In genomic region chr22:37100589-37101127, GRCh38 we compare ENCODE assay signal across 24 cellular contexts. TPM values are rescaled to one million over a fixed set of nuclear protein-coding genes. Genes with fewer than 3 reads are reported as not detected.
A peak's percentile ranks its signal among the peaks of the same experiment; 100 is the strongest.
DNase-seq lines count a peak whose midpoint lies in the region; ATAC-seq and TF ChIP-seq lines count a peak whose summit lies in the region.
"Had no signal": no experiment of that assay in that cellular context is flagged by ENCODE, and none has a peak within 500 bp of the region (broad histone marks: within the 10 kb centered on the region; RNA-seq: fewer than 3 reads in every experiment).

No MANE protein-coding gene starts in this region.

- no peak overlapping the region for H3K27ac Mint-ChIP-seq in activated CD4-positive, alpha-beta T cell treated with anti-CD3 and anti-CD28 coated beads for 36 hours
- no peak overlapping the region for H3K27ac Mint-ChIP-seq in natural killer cell
- H3K27ac Mint-ChIP-seq: activated T-cell treated with anti-CD3 and anti-CD28 coated beads, Interleukin-2, amount 50 U/mL, for 72 hours; CD4-positive, alpha-beta T cell had no signal

- no peaks in the 10 kb centered on the region for H3K27me3 ChIP-seq in colonic mucosa
- peaks cover 0 to 55% of the 10 kb centered on the region in 2 donors for H3K27me3 ChIP-seq in tibial nerve
- H3K27me3 ChIP-seq: pancreas had no signal

- DNase-seq in activated CD4-positive, alpha-beta T cell treated with anti-CD3 and anti-CD28 coated beads for 36 hours, result no peak
- DNase-seq in activated CD4-positive, alpha-beta T cell treated with anti-CD3 and anti-CD28 coated beads for 1 hour, result no peak
- DNase-seq in HuH-7 (ENCODE audit: low spot score) (peak; percentile 49), colonic mucosa (peak; percentile 52), natural killer cell (no peak), OCI-LY7 (ENCODE audit: low spot score) (no peak), tibial nerve (ENCODE audit: low spot score in 2 of 2) (no peak)
- peak; percentile 38 for DNase-seq in stimulated activated CD8-positive, alpha-beta memory T cell treated with anti-CD3 and anti-CD28 coated beads, Interleukin-4, amount 100 ng/mL, for 48 hours
- DNase-seq: activated CD4-positive, alpha-beta T cell treated with anti-CD3 and anti-CD28 coated beads, Interleukin-2, amount 50 U/mL, for 4 hours; aorta; CD4-positive, alpha-beta T cell; cerebellar nuclear complex; DND-41; GOT3; hypothalamus; kidney glomerular epithelial cell; midbrain; NCI-H1436 treated with DMSO at 0.1 percent for 48 hours; pancreas had no signal

- H3K4me3 ChIP-seq in colonic mucosa, result no peak overlapping the region
- H3K4me3 ChIP-seq in OCI-LY7 (ENCODE audit: low read depth, low read length, poor library complexity, severe bottlenecking), result no peak overlapping the region
- no peak overlapping the region for H3K4me3 ChIP-seq in tibial nerve
- H3K4me3 ChIP-seq: A549, pancreas, skin epidermis had no signal

- intact Hi-C loops in activated CD4-positive, alpha-beta T cell treated with anti-CD3 and anti-CD28 coated beads for 36 hours (cut with DNase I, micrococcal nuclease), result no loop called here
- intact Hi-C loops in colonic mucosa (cut with DNase I), result no loop called here
- intact Hi-C loops in natural killer cell (cut with micrococcal nuclease), result no loop called here
- intact Hi-C loops in OCI-LY7 (cut with micrococcal nuclease; ENCODE audit: unreplicated experiment), result no loop called here

- peak; percentile 63 for ATAC-seq in activated CD4-positive, alpha-beta T cell treated with anti-CD3 and anti-CD28 coated beads for 36 hours
- no peak for ATAC-seq in natural killer cell
- ATAC-seq: A549, pancreas, Right ventricle myocardium inferior had no signal

- H3K9me3 ChIP-seq in colonic mucosa (no peaks in the 10 kb centered on the region), OCI-LY7 (ENCODE audit: low read length) (no peaks in the 10 kb centered on the region), tibial nerve (no peaks in the 10 kb centered on the region)
- H3K9me3 ChIP-seq: A549, pancreas had no signal

- H3K27me3 Mint-ChIP-seq in activated CD4-positive, alpha-beta T cell treated with anti-CD3 and anti-CD28 coated beads for 36 hours, result peaks cover 11% of the 10 kb centered on the region
- H3K27me3 Mint-ChIP-seq in natural killer cell (ENCODE audit: low read depth in 2 of 2), result no peaks in the 10 kb centered on the region

- H3K79me2 ChIP-seq in OCI-LY7 (ENCODE audit: insufficient read depth, low read depth, low read length), result no peaks in the 10 kb centered on the region

- H3K9ac ChIP-seq in colonic mucosa (ENCODE audit: low read depth in 2 of 2, low read length in 2 of 2), result no peak overlapping the region

- no peak for TF ChIP-seq EP300 in tibial nerve (IDR thresholded peaks at IDR 0.05)

- H3K36me3 ChIP-seq in colonic mucosa, result no peaks in the 10 kb centered on the region
- H3K36me3 ChIP-seq in OCI-LY7 (ENCODE audit: insufficient read depth, low read length), result no peaks in the 10 kb centered on the region
- no peaks in the 10 kb centered on the region for H3K36me3 ChIP-seq in tibial nerve
- H3K36me3 ChIP-seq: pancreas had no signal

- no peak overlapping the region for H2AFZ ChIP-seq in OCI-LY7 (ENCODE audit: low read length)

- H3K9me2 ChIP-seq in OCI-LY7 (ENCODE audit: insufficient read depth, low read length), result no peaks in the 10 kb centered on the region

- no peak overlapping the region for H3K4me3 Mint-ChIP-seq in activated CD4-positive, alpha-beta T cell treated with anti-CD3 and anti-CD28 coated beads for 36 hours
- H3K4me3 Mint-ChIP-seq in natural killer cell, result no peak overlapping the region
- H3K4me3 Mint-ChIP-seq: CD4-positive, alpha-beta T cell had no signal

- H3K4me1 ChIP-seq in colonic mucosa (no peaks in the 10 kb centered on the region), OCI-LY7 (ENCODE audit: insufficient read depth, low read length, poor library complexity, severe bottlenecking) (no peaks in the 10 kb centered on the region), tibial nerve (no peaks in the 10 kb centered on the region)
- H3K4me1 ChIP-seq: A549, pancreas had no signal

- peaks cover 1% of the 10 kb centered on the region for H3K36me3 Mint-ChIP-seq in activated CD4-positive, alpha-beta T cell treated with anti-CD3 and anti-CD28 coated beads for 36 hours (ENCODE audit: low read depth)
- no peaks in the 10 kb centered on the region for H3K36me3 Mint-ChIP-seq in natural killer cell

- no peak for TF ChIP-seq CTCF in colonic mucosa (IDR thresholded peaks at IDR 0.05)
- no peak for TF ChIP-seq CTCF in natural killer cell (IDR thresholded peaks at IDR 0.05)
- TF ChIP-seq CTCF in OCI-LY7 (conservative IDR thresholded peaks at IDR 0.05; ENCODE audit: low read length), result no peak
- no peak for TF ChIP-seq CTCF in tibial nerve (IDR thresholded peaks at IDR 0.05)

- H3K4me1 Mint-ChIP-seq in activated CD4-positive, alpha-beta T cell treated with anti-CD3 and anti-CD28 coated beads for 36 hours, result peaks cover 24% of the 10 kb centered on the region
- peaks cover 10 to 14% of the 10 kb centered on the region in 2 donors for H3K4me1 Mint-ChIP-seq in natural killer cell

- H3K4me2 ChIP-seq in OCI-LY7 (ENCODE audit: low read length), result no peak overlapping the region
- H3K4me2 ChIP-seq: A549 had no signal

- H3K27ac ChIP-seq in colonic mucosa (peak overlapping the region; percentile 51), OCI-LY7 (ENCODE audit: low read depth, low read length, poor library complexity, severe bottlenecking) (no peak overlapping the region), tibial nerve (no peak overlapping the region)
- H3K27ac ChIP-seq: A549, pancreas, skin epidermis had no signal

- 58 to 68% methylated on average over 8 of the region's 8 CpGs for WGBS in tibial nerve, 2 donors

- CTCF ChIA-PET in activated CD4-positive, alpha-beta T cell treated with anti-CD3 and anti-CD28 coated beads for 36 hours (lab: Charles Lee), result interaction anchor here (0.6 to 1.5 kb wide), 4 partner anchors 13 to 422 kb away, joined by 3 to 5 read pairs (median 4); no protein-coding TSS in a partner anchor
- CTCF ChIA-PET in OCI-LY7 (lab: Charles Lee; ENCODE audit: unreplicated experiment), result no interaction called here

- TF ChIP-seq POLR2A in tibial nerve (IDR thresholded peaks at IDR 0.05), result no peak

- H4K20me1 ChIP-seq in OCI-LY7 (ENCODE audit: insufficient read depth, low read length), result 0 out of 2 replicates have a peak, but pooled peaks cover 3% of the 10 kb centered on the region

- POLR2A ChIA-PET in activated CD4-positive, alpha-beta T cell treated with anti-CD3 and anti-CD28 coated beads for 36 hours (lab: Charles Lee), result interaction anchor here (1.2 kb wide), 1 partner anchor 22 kb away, joined by 3 read pairs; no protein-coding TSS in a partner anchor
- POLR2A ChIA-PET in OCI-LY7 (lab: Charles Lee), result interaction anchor here (0.6 kb wide), 1 partner anchor 1156 kb away, joined by 4 read pairs; no protein-coding TSS in a partner anchor

- no peaks in the 10 kb centered on the region for H3K9me3 Mint-ChIP-seq in activated CD4-positive, alpha-beta T cell treated with anti-CD3 and anti-CD28 coated beads for 36 hours (ENCODE audit: low read depth)
- H3K9me3 Mint-ChIP-seq in natural killer cell, result no peaks in the 10 kb centered on the region
- H3K9me3 Mint-ChIP-seq: activated T-cell treated with anti-CD3 and anti-CD28 coated beads, Interleukin-2, amount 50 U/mL, for 72 hours; CD4-positive, alpha-beta T cell had no signal

- BruUV-seq in OCI-LY7 (replicated peaks; lab: Mats Ljungman, UMichigan), result no TSS peak

RNA-seq across cellular contexts. Expression of gene TMPRSS6, which starts 8.9 kb away (rescaled TPM):
- total RNA-seq in activated CD4-positive, alpha-beta T cell treated with anti-CD3 and anti-CD28 coated beads for 36 hours, result 10 to 100 TPM; 17.6 to 20.2 TPM
- total RNA-seq in colonic mucosa (1 to 10 TPM in 1 of 2 donors, under 1 TPM in 1; 0.10 to 1.5 TPM), natural killer cell (1 to 10 TPM; 1.1 to 4.7 (median 3.4) TPM), OCI-LY7 (2022) (not detected in 2 replicates), tibial nerve (not detected)
- not detected in 2 replicates for total RNA-seq in OCI-LY7 (2014; rRNA removed; shearing (Covaris generic))
- total RNA-seq: aorta, HT-29, Right ventricle myocardium inferior had no signal

RNA-seq across cellular contexts. Expression of gene IL2RB, which starts 49.1 kb away (rescaled TPM):
- 100 to 1,000 TPM; 204 to 231 TPM for total RNA-seq in activated CD4-positive, alpha-beta T cell treated with anti-CD3 and anti-CD28 coated beads for 36 hours
- 1 to 10 TPM; 2.0 to 2.7 TPM for total RNA-seq in colonic mucosa
- 1,000 to 10,000 TPM in 2 of 3 donors, 100 to 1,000 TPM in 1; 905 to 1,386 (median 1,021) TPM for total RNA-seq in natural killer cell
- total RNA-seq in OCI-LY7 (2014; rRNA removed; shearing (Covaris generic)), result not detected in 2 replicates
- not detected in 2 replicates for total RNA-seq in OCI-LY7 (2022)
- total RNA-seq in tibial nerve, result 1 to 10 TPM in 2 of 4 donors, under 1 TPM in 1, not detected in 1; 0.22 to 2.7 (median 1.2) TPM
- total RNA-seq: HT-29 had no signal

RNA-seq across cellular contexts. Expression of gene KCTD17, which starts 49.1 kb away (rescaled TPM):
- 10 to 100 TPM; 32.5 to 36.8 TPM for total RNA-seq in activated CD4-positive, alpha-beta T cell treated with anti-CD3 and anti-CD28 coated beads for 36 hours
- total RNA-seq in colonic mucosa (10 to 100 TPM; 25.4 to 39.9 TPM), natural killer cell (10 to 100 TPM; 21.3 to 29.4 (median 22.9) TPM), OCI-LY7 (2022) (21.7 and 22.0 TPM in 2 replicates), tibial nerve (10 to 100 TPM in 3 of 4 donors, 1 to 10 TPM in 1; 7.4 to 24.7 (median 20.2) TPM)
- 17.7 and 20.3 TPM in 2 replicates for total RNA-seq in OCI-LY7 (2014; rRNA removed; shearing (Covaris generic))

Comparison
In these comparisons a context has a peak if more than half of its experiments do, and no peak if none do; other contexts are left out.
1. DNase-seq: peak in HuH-7 (single experiment), colonic mucosa (single experiment) and stimulated activated CD8-positive, alpha-beta memory T cell treated with anti-CD3 and anti-CD28 coated beads, Interleukin-4, amount 100 ng/mL, for 48 hours (single experiment); none in activated CD4-positive, alpha-beta T cell treated with anti-CD3 and anti-CD28 coated beads for 36 hours (single experiment), activated CD4-positive, alpha-beta T cell treated with anti-CD3 and anti-CD28 coated beads for 1 hour (single experiment), natural killer cell (single experiment), OCI-LY7 (single experiment) and tibial nerve (0 of 2).
2. RNA of gene IL2RB, which starts 49.1 kb away (total RNA-seq): 905 to 1,386 TPM in natural killer cell and 204 to 231 TPM in activated CD4-positive, alpha-beta T cell treated with anti-CD3 and anti-CD28 coated beads for 36 hours; 2.0 to 2.7 TPM in colonic mucosa, 0.22 to 2.7 TPM in tibial nerve and not detected in OCI-LY7; every median in the first group is over 10 times any median in the second.